ENCODE assay signal across 16 cellular contexts in the genomic region with DNA sequence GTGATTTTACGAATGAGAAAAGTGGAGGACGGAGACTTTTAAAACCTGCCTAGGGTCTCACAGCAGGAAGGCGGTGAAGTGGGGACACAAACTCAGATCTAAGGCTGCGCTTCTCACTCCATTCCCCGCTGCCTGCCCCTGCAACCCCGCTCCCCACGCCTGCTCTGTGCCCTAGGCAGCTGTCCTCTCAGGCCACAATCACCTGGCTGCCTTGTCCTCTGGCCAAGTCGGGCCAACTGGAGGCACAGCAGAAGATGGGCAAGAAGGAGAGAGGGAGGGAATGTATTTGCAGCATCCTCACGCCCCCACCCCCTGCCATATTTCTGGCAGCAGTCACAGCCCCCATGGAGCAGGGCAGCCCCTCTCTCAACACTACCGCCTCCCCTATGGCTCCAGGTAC.
A peak's percentile ranks its signal among the peaks of the same experiment; 100 is the strongest.
DNase-seq lines count a peak whose midpoint lies in the region; ATAC-seq and TF ChIP-seq lines count a peak whose summit lies in the region.
"Had no signal": no experiment of that assay in that cellular context is flagged by ENCODE, and none has a peak within 500 bp of the region (broad histone marks: within the 10 kb centered on the region; RNA-seq: fewer than 3 reads in every experiment).

No MANE protein-coding gene starts in this region.

- H3K4me3 ChIP-seq in esophagus squamous epithelium (no peak overlapping the region), tibial nerve (no peak overlapping the region)
- H3K4me3 ChIP-seq: Peyer's patch had no signal

- DNase-seq in Right ventricle myocardium superior = no peak
- no peak for DNase-seq in left cardiac atrium
- no peak for DNase-seq in esophagus squamous epithelium (lab: John Stamatoyannopoulos, UW)
- DNase-seq in neural crest cell (ENCODE audit: low read depth, low spot score) = no peak
- no peak for DNase-seq in tibial nerve (ENCODE audit: low spot score in 2 of 2)
- DNase-seq in osteocyte (ENCODE audit: extremely low spot score, unreplicated experiment) = no peak
- DNase-seq: activated CD4-positive, alpha-beta T cell treated with anti-CD3 and anti-CD28 coated beads, Interleukin-2, amount 50 U/mL, for 4 hours; activated naive CD8-positive, alpha-beta T cell treated with anti-CD3 and anti-CD28 coated beads, Interleukin-2, amount 50 U/mL, for 24 hours; activated T-cell treated with anti-CD3 and anti-CD28 coated beads, Interleukin-2, amount 50 U/mL, for 48 hours; EL; NCI-H82; Peyer's patch; small intestine; stimulated activated naive B cell treated with anti-CD40 and anti-IgM and Interleukin-4, amounts not matched to agents 10 μg/mL and 1 μg/mL and 100 μg/mL, for 72 hours had no signal

- H3K27me3 ChIP-seq in esophagus squamous epithelium = no peaks in the 10 kb centered on the region
- no peaks in the 10 kb centered on the region for H3K27me3 ChIP-seq in tibial nerve
- H3K27me3 ChIP-seq: Peyer's patch had no signal

- peaks cover 0 to 14% (median 0%) of the 10 kb centered on the region in 3 donors for H3K36me3 ChIP-seq in esophagus squamous epithelium
- H3K36me3 ChIP-seq in tibial nerve = peaks cover 0 to 11% (median 0%) of the 10 kb centered on the region in 3 donors

- peak overlapping the region in 3 of 4 donors; percentile 55 to 82 (median 74) for H3K27ac ChIP-seq in esophagus squamous epithelium
- H3K27ac ChIP-seq in tibial nerve = peak overlapping the region; percentile 75 to 92 (median 82)

- no peak for TF ChIP-seq EP300 in tibial nerve (IDR thresholded peaks at IDR 0.05)

- H3K36me3 Mint-ChIP-seq in neural crest cell (ENCODE audit: low read depth) (no peaks in the 10 kb centered on the region), osteocyte (ENCODE audit: unreplicated experiment) (no peaks in the 10 kb centered on the region)

- no peaks in the 10 kb centered on the region for H3K9me3 Mint-ChIP-seq in neural crest cell
- H3K9me3 Mint-ChIP-seq in osteocyte (ENCODE audit: unreplicated experiment) = no peaks in the 10 kb centered on the region
- H3K9me3 Mint-ChIP-seq: activated naive CD8-positive, alpha-beta T cell treated with anti-CD3 and anti-CD28 coated beads, Interleukin-2, amount 50 U/mL, for 24 hours; stimulated activated naive B cell treated with anti-CD40 and anti-IgM and Interleukin-4, amounts not matched to agents 10 μg/mL and 1 μg/mL and 100 μg/mL, for 72 hours had no signal

- H3K4me3 Mint-ChIP-seq in neural crest cell (no peak overlapping the region), osteocyte (ENCODE audit: unreplicated experiment) (no peak overlapping the region)
- H3K4me3 Mint-ChIP-seq: activated naive CD8-positive, alpha-beta T cell treated with anti-CD3 and anti-CD28 coated beads, Interleukin-2, amount 50 U/mL, for 24 hours; stimulated activated naive B cell treated with anti-CD40 and anti-IgM and Interleukin-4, amounts not matched to agents 10 μg/mL and 1 μg/mL and 100 μg/mL, for 72 hours had no signal

- intact Hi-C loops in Right ventricle myocardium superior (cut with DNase I) = no loop called here
- intact Hi-C loops in left cardiac atrium (cut with DNase I) = no loop called here
- intact Hi-C loops in esophagus squamous epithelium (cut with DNase I) = no loop called here

- peak overlapping the region; percentile 15 for H3K27ac Mint-ChIP-seq in neural crest cell (ENCODE audit: unreplicated experiment)
- no peak overlapping the region for H3K27ac Mint-ChIP-seq in osteocyte (ENCODE audit: unreplicated experiment)
- H3K27ac Mint-ChIP-seq: activated naive CD8-positive, alpha-beta T cell treated with anti-CD3 and anti-CD28 coated beads, Interleukin-2, amount 50 U/mL, for 24 hours had no signal

- H3K4me1 ChIP-seq in esophagus squamous epithelium (peaks cover 4 to 67% (median 40%) of the 10 kb centered on the region in 3 donors), tibial nerve (peaks cover 0 to 93% (median 83%) of the 10 kb centered on the region in 4 donors)

- TF ChIP-seq POLR2A in esophagus squamous epithelium (IDR thresholded peaks at IDR 0.05) (no peak), tibial nerve (IDR thresholded peaks at IDR 0.05) (no peak)

- no peak for TF ChIP-seq CTCF in esophagus squamous epithelium (IDR thresholded peaks at IDR 0.05)
- TF ChIP-seq CTCF in neural crest cell (conservative IDR thresholded peaks at IDR 0.05) = no peak
- TF ChIP-seq CTCF in tibial nerve (IDR thresholded peaks at IDR 0.05) = no peak
- TF ChIP-seq CTCF in osteocyte (IDR thresholded peaks at IDR 0.05) = no peak

- ATAC-seq in Right ventricle myocardium superior (ENCODE audit: poor library complexity) (peak; percentile 16), left cardiac atrium (no peak), GM21717 (IDR thresholded peaks at IDR 0.05; ENCODE audit: unreplicated experiment) (no peak), GM19324 (IDR thresholded peaks at IDR 0.05; ENCODE audit: low FRiP score, unreplicated experiment) (no peak)
- ATAC-seq: activated naive CD8-positive, alpha-beta T cell treated with anti-CD3 and anti-CD28 coated beads, Interleukin-2, amount 50 U/mL, for 24 hours; stimulated activated naive B cell treated with anti-CD40 and anti-IgM and Interleukin-4, amounts not matched to agents 10 μg/mL and 1 μg/mL and 100 μg/mL, for 72 hours had no signal

- no peaks in the 10 kb centered on the region for H3K9me3 ChIP-seq in esophagus squamous epithelium
- H3K9me3 ChIP-seq in tibial nerve = no peaks in the 10 kb centered on the region
- H3K9me3 ChIP-seq: Peyer's patch had no signal

- 72 to 91% methylated on average over 6 to 8 of the region's 10 CpGs for WGBS in esophagus squamous epithelium, 2 donors
- WGBS in tibial nerve, 2 donors = 76 to 80% methylated on average over 10 of the region's 10 CpGs

- H3K4me1 Mint-ChIP-seq in neural crest cell (peaks cover 77% of the 10 kb centered on the region), osteocyte (ENCODE audit: unreplicated experiment) (peaks cover 27% of the 10 kb centered on the region)

- H3K27me3 Mint-ChIP-seq in neural crest cell (ENCODE audit: low read depth) (no peaks in the 10 kb centered on the region), osteocyte (ENCODE audit: unreplicated experiment) (no peaks in the 10 kb centered on the region)
- H3K27me3 Mint-ChIP-seq: activated naive CD8-positive, alpha-beta T cell treated with anti-CD3 and anti-CD28 coated beads, Interleukin-2, amount 50 U/mL, for 24 hours; stimulated activated naive B cell treated with anti-CD40 and anti-IgM and Interleukin-4, amounts not matched to agents 10 μg/mL and 1 μg/mL and 100 μg/mL, for 72 hours had no signal
